Comparison of ENCODE assay signal across 24 cellular contexts in the genomic region with DNA sequence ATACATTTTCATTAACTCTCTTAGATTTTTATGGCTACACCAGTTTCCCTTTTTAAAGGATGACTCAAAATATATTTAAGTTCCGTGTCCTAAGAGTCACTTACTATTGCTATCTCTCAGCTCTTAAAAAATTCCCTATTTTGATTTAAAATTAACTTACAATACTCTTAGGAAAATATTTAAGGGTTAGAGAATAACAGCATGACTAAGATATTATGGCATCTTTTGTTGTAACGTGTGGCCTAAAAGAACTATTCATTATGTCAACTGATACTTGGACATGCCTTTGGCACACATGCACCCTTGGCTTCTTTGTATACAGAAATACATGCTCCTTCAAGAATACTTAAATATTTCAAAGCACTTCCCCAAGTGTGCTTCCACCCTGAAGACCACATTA. TPM values are rescaled to one million over a fixed set of nuclear protein-coding genes. Genes with fewer than 3 reads are reported as not detected.
DNase-seq lines count a peak whose midpoint lies in the region; TF ChIP-seq lines count a peak whose summit lies in the region.
"Had no signal": no experiment of that assay in that cellular context is flagged by ENCODE, and none has a peak within 500 bp of the region (broad histone marks: within the 10 kb centered on the region; RNA-seq: fewer than 3 reads in every experiment).

No MANE protein-coding gene starts in this region.

- H3K27ac ChIP-seq in fibroblast of lung (ENCODE audit: insufficient read depth, low read length) (no peak overlapping the region), right atrium auricular region (no peak overlapping the region)
- H3K27ac ChIP-seq: BLaER1 treated with 17β-estradiol and CSF1 and Interleukin-3, amounts not matched to agents 10 nM and 100 nM; psoas muscle; tibial artery; VCaP had no signal

- H3K79me2 ChIP-seq in fibroblast of lung (ENCODE audit: control insufficient read depth, insufficient read depth, low read length): no peaks in the 10 kb centered on the region

- H3K9me3 ChIP-seq in fibroblast of lung (ENCODE audit: control insufficient read depth, insufficient read depth, low read depth, low read length): no peaks in the 10 kb centered on the region
- H3K9me3 ChIP-seq in right atrium auricular region: no peaks in the 10 kb centered on the region
- H3K9me3 ChIP-seq: BLaER1 treated with 17β-estradiol and CSF1 and Interleukin-3, amounts not matched to agents 10 nM and 100 nM; psoas muscle; tibial artery had no signal

- H3K4me1 ChIP-seq in fibroblast of lung (ENCODE audit: control insufficient read depth, extremely low read depth, insufficient read depth, low read length) (no peaks in the 10 kb centered on the region), right atrium auricular region (no peaks in the 10 kb centered on the region)
- H3K4me1 ChIP-seq: BLaER1 treated with 17β-estradiol and CSF1 and Interleukin-3, amounts not matched to agents 10 nM and 100 nM; psoas muscle; tibial artery had no signal

- no peak overlapping the region for H3K9ac ChIP-seq in fibroblast of lung (ENCODE audit: insufficient read depth, low read length)
- H3K9ac ChIP-seq: BLaER1 treated with 17β-estradiol and CSF1 and Interleukin-3, amounts not matched to agents 10 nM and 100 nM had no signal

- TF ChIP-seq CTCF in fibroblast of lung (conservative IDR thresholded peaks at IDR 0.05 in 1 of 2, IDR thresholded peaks at IDR 0.05 in 1 of 2; ENCODE audit: low read depth in 1 of 2, low read length in 2 of 2) (no peak), GM10266 (IDR thresholded peaks at IDR 0.05; ENCODE audit: control insufficient read depth, insufficient read depth, low read depth, missing control alignments) (no peak), right atrium auricular region (IDR thresholded peaks at IDR 0.05) (no peak)

- H3K4me2 ChIP-seq in fibroblast of lung (ENCODE audit: extremely low read depth, insufficient read depth, low read length): no peak overlapping the region
- H3K4me2 ChIP-seq: BLaER1 treated with 17β-estradiol and CSF1 and Interleukin-3, amounts not matched to agents 10 nM and 100 nM had no signal

- H3K4me3 ChIP-seq in fibroblast of lung (replicated peaks in 1 of 4; ENCODE audit: control extremely low read depth in 1 of 4, insufficient read depth in 1 of 4, low read depth in 3 of 4, low read length in 4 of 4) (no peak overlapping the region), H7 (ENCODE audit: insufficient read depth, low read depth, low read length) (no peak overlapping the region), right atrium auricular region (no peak overlapping the region)
- H3K4me3 ChIP-seq: BLaER1 treated with 17β-estradiol and CSF1 and Interleukin-3, amounts not matched to agents 10 nM and 100 nM; lung; psoas muscle; tibial artery had no signal

- H4K20me1 ChIP-seq in fibroblast of lung (ENCODE audit: control insufficient read depth, extremely low read depth, insufficient read depth, low read length): no peaks in the 10 kb centered on the region
- H4K20me1 ChIP-seq: BLaER1 treated with 17β-estradiol and CSF1 and Interleukin-3, amounts not matched to agents 10 nM and 100 nM had no signal

- H3K36me3 ChIP-seq in fibroblast of lung (ENCODE audit: control insufficient read depth, insufficient read depth, low read length): no peaks in the 10 kb centered on the region
- H3K36me3 ChIP-seq in H7 (replicated peaks; ENCODE audit: control insufficient read depth, insufficient read depth, low read length): no peaks in the 10 kb centered on the region
- no peaks in the 10 kb centered on the region for H3K36me3 ChIP-seq in right atrium auricular region
- H3K36me3 ChIP-seq: BLaER1 treated with 17β-estradiol and CSF1 and Interleukin-3, amounts not matched to agents 10 nM and 100 nM; tibial artery had no signal

- H2AFZ ChIP-seq in fibroblast of lung (ENCODE audit: low read length): no peak overlapping the region

- H3K27me3 ChIP-seq in fibroblast of lung (ENCODE audit: control insufficient read depth, insufficient read depth, low read length) (no peaks in the 10 kb centered on the region), H7 (ENCODE audit: control insufficient read depth, insufficient read depth, low read length) (no peaks in the 10 kb centered on the region), right atrium auricular region (no peaks in the 10 kb centered on the region)
- H3K27me3 ChIP-seq: BLaER1 treated with 17β-estradiol and CSF1 and Interleukin-3, amounts not matched to agents 10 nM and 100 nM; tibial artery had no signal

- DNase-seq in GM03348 (ENCODE audit: low spot score): peak; percentile 2
- peak; percentile 24 for DNase-seq in amniotic epithelial cell (ENCODE audit: low read depth)
- DNase-seq in fibroblast of lung (ENCODE audit: low read depth in 2 of 2): peak; percentile 1 to 90
- DNase-seq in renal cortical epithelial cell (ENCODE audit: low read depth): peak; percentile 76
- no peak for DNase-seq in middle frontal gyrus (ENCODE audit: extremely low spot score, low spot score)
- DNase-seq in H7: no peak
- no peak for DNase-seq in GM10266 (ENCODE audit: extremely low spot score)
- no peak for DNase-seq in right atrium auricular region (ENCODE audit: low spot score)
- DNase-seq: activated CD4-positive, alpha-beta memory T cell treated with anti-CD3 and anti-CD28 coated beads for 36 hours; activated naive CD8-positive, alpha-beta T cell treated with anti-CD3 and anti-CD28 coated beads, Interleukin-2, amount 50 U/mL, for 24 hours; activated T-cell treated with anti-CD3 and anti-CD28 coated beads, Interleukin-2, amount 50 U/mL, for 4 hours; cerebellar nuclear complex; glutamatergic neuron; NCI-H1436 treated with DMSO at 0.1 percent for 48 hours; NCI-H345; NK-92 treated with Interleukin-12 subunit alpha and Interleukin-12 subunit beta, amount 100 ng/mL, for 24 hours; psoas muscle; stimulated activated naive B cell treated with anti-CD40 and anti-IgM and Interleukin-4, amounts not matched to agents 10 μg/mL and 1 μg/mL and 100 μg/mL, for 72 hours; T-helper 1 cell; tibial artery had no signal

RNA-seq across cellular contexts. Expression of gene SCN3A, which starts 42.3 kb away (rescaled TPM):
- total RNA-seq in fibroblast of lung (0.26 and 0.33 TPM in 2 replicates), renal cortical epithelial cell (1.6 and 23.8 TPM in 2 replicates), right atrium auricular region (1 to 10 TPM; 1.0 to 2.6 TPM)
- polyA plus RNA-seq in fibroblast of lung: 0.14 and 0.16 TPM in 2 replicates
- 0.10 and 0.13 TPM in 2 replicates for polyA plus RNA-seq in fibroblast of lung (2012)
- polyA minus RNA-seq in fibroblast of lung (ENCODE audit: low replicate concordance): 0.24 TPM in 1 of 2 replicates, not detected in the other
- not detected in 2 replicates for total RNA-seq in H7 (2014; rRNA removed; shearing (Covaris generic))
- total RNA-seq: activated CD4-positive, alpha-beta memory T cell treated with anti-CD3 and anti-CD28 coated beads for 36 hours; activated T-cell treated with anti-CD3 and anti-CD28 coated beads, Interleukin-2, amount 50 U/mL, for 4 hours; natural killer cell treated with Interleukin-12 subunit alpha and Interleukin-12 subunit beta and Interleukin-15 and Interleukin-18, amount 100 ng/mL, for 72 hours had no signal

Comparison
In these comparisons a context has a peak if more than half of its experiments do, and no peak if none do; other contexts are left out.
1. DNase-seq: peak in GM03348 (single experiment), amniotic epithelial cell (single experiment), fibroblast of lung (2 of 2) and renal cortical epithelial cell (single experiment); none in middle frontal gyrus (single experiment), H7 (single experiment), GM10266 (single experiment) and right atrium auricular region (single experiment).